ENCODE assay signal across 9 cellular contexts in genomic region chr2:173048901-173049661, GRCh38. TPM values are rescaled to one million over a fixed set of nuclear protein-coding genes. Genes with fewer than 3 reads are reported as not detected.
DNase-seq lines count a peak whose midpoint lies in the region; ATAC-seq, FAIRE-seq and TF ChIP-seq lines count a peak whose summit lies in the region.
"Had no signal": no experiment of that assay in that cellular context is flagged by ENCODE, and none has a peak within 500 bp of the region (broad histone marks: within the 10 kb centered on the region; RNA-seq: fewer than 3 reads in every experiment).

No MANE protein-coding gene starts in this region.

- H3K9ac ChIP-seq in astrocyte (ENCODE audit: low read length), result peak overlapping the region; percentile 46
- H3K9ac ChIP-seq in endodermal cell (ENCODE audit: extremely low read depth, low read length, poor library complexity, severe bottlenecking), result no peak overlapping the region

- H3K27ac Mint-ChIP-seq in astrocyte (ENCODE audit: unreplicated experiment) (peak overlapping the region; percentile 92), endodermal cell (no peak overlapping the region)

- H3K4me1 ChIP-seq in astrocyte (ENCODE audit: insufficient read depth, low read length) (peaks cover 18% of the 10 kb centered on the region), tibial nerve (peaks cover 0 to 20% (median 6%) of the 10 kb centered on the region in 4 donors), endodermal cell (ENCODE audit: control insufficient read depth, insufficient read depth, low read length) (peaks cover 5% of the 10 kb centered on the region)

- H3K9me3 Mint-ChIP-seq in astrocyte (ENCODE audit: unreplicated experiment), result no peaks in the 10 kb centered on the region
- H3K9me3 Mint-ChIP-seq in endodermal cell, result no peaks in the 10 kb centered on the region

- no peaks in the 10 kb centered on the region for H3K27me3 ChIP-seq in astrocyte (ENCODE audit: insufficient read depth, low read length)
- no peaks in the 10 kb centered on the region for H3K27me3 ChIP-seq in tibial nerve
- no peaks in the 10 kb centered on the region for H3K27me3 ChIP-seq in endodermal cell (ENCODE audit: control insufficient read depth, insufficient read depth, low read length, poor library complexity, severe bottlenecking)

- H3K4me1 Mint-ChIP-seq in astrocyte (ENCODE audit: low read depth, unreplicated experiment), result peaks cover 55% of the 10 kb centered on the region
- peaks cover 52% of the 10 kb centered on the region for H3K4me1 Mint-ChIP-seq in endodermal cell

- no peak overlapping the region for H2AFZ ChIP-seq in astrocyte (ENCODE audit: low read depth, low read length)

- no peak overlapping the region for H3K4me3 ChIP-seq in astrocyte (ENCODE audit: insufficient read depth, low read depth, low read length)
- H3K4me3 ChIP-seq in lower leg skin (ENCODE audit: low read depth, poor library complexity, severe bottlenecking), result no peak overlapping the region
- H3K4me3 ChIP-seq in tibial nerve, result no peak overlapping the region
- no peak overlapping the region for H3K4me3 ChIP-seq in endodermal cell (ENCODE audit: low read length)

- TF ChIP-seq CTCF in astrocyte (IDR thresholded peaks at IDR 0.05; ENCODE audit: insufficient read depth, low read depth, low read length) (no peak), lower leg skin (IDR thresholded peaks at IDR 0.05) (no peak), tibial nerve (IDR thresholded peaks at IDR 0.05) (no peak), endodermal cell (conservative IDR thresholded peaks at IDR 0.05) (no peak)

- no peaks in the 10 kb centered on the region for H3K79me2 ChIP-seq in astrocyte (ENCODE audit: insufficient read depth, low read length)

- H3K4me3 Mint-ChIP-seq in astrocyte (ENCODE audit: unreplicated experiment) (no peak overlapping the region), endodermal cell (no peak overlapping the region)

- H3K36me3 ChIP-seq in astrocyte (ENCODE audit: insufficient read depth, low read length) (no peaks in the 10 kb centered on the region), tibial nerve (no peaks in the 10 kb centered on the region), endodermal cell (ENCODE audit: control insufficient read depth, insufficient read depth, low read length) (no peaks in the 10 kb centered on the region)

- H3K9me3 ChIP-seq in astrocyte (ENCODE audit: insufficient read depth, low read depth, low read length), result no peaks in the 10 kb centered on the region
- H3K9me3 ChIP-seq in tibial nerve, result no peaks in the 10 kb centered on the region
- H3K9me3 ChIP-seq in endodermal cell (ENCODE audit: control insufficient read depth, low read length), result no peaks in the 10 kb centered on the region

- peak overlapping the region; percentile 50 for H3K4me2 ChIP-seq in astrocyte (ENCODE audit: low read length)

- H4K20me1 ChIP-seq in astrocyte (ENCODE audit: insufficient read depth, low read length), result no peaks in the 10 kb centered on the region

- WGBS in lower leg skin, 2 donors, result 10 to 11% methylated on average over 4 of the region's 4 CpGs
- WGBS in tibial nerve, 2 donors, result 24 to 27% methylated on average over 4 of the region's 4 CpGs
- WGBS in endodermal cell (ENCODE audit: insufficient coverage in 1 of 2, insufficient read length in 1 of 2), 2 experiments, result 75 to 93% methylated on average over 1 to 4 of the region's 4 CpGs

- peak; percentile 59 for ATAC-seq in HG02763 (IDR thresholded peaks at IDR 0.05; ENCODE audit: unreplicated experiment)

- H3K27me3 Mint-ChIP-seq in astrocyte (ENCODE audit: low read depth, unreplicated experiment), result no peaks in the 10 kb centered on the region
- no peaks in the 10 kb centered on the region for H3K27me3 Mint-ChIP-seq in endodermal cell (ENCODE audit: insufficient read depth)

- H3K27ac ChIP-seq in astrocyte (ENCODE audit: low read depth, low read length) (peak overlapping the region; percentile 72), tibial nerve (peak overlapping the region in 3 of 4 donors; percentile 30 to 74 (median 35)), endodermal cell (ENCODE audit: low read depth, low read length) (no peak overlapping the region)

- TF ChIP-seq EP300 in tibial nerve (IDR thresholded peaks at IDR 0.05), result peak in 1 of 2 donors; percentile 81

- H3K36me3 Mint-ChIP-seq in astrocyte (ENCODE audit: low read depth, unreplicated experiment), result no peaks in the 10 kb centered on the region
- no peaks in the 10 kb centered on the region for H3K36me3 Mint-ChIP-seq in endodermal cell (ENCODE audit: low read depth)

- peak; percentile 47 to 62 for DNase-seq in activated CD4-positive, alpha-beta T cell treated with anti-CD3 and anti-CD28 coated beads, Interleukin-2, amount 50 U/mL, for 48 hours
- no peak for DNase-seq in activated CD4-positive, alpha-beta T cell treated with anti-CD3 and anti-CD28 coated beads, Interleukin-2, amount 50 U/mL, for 1 hour
- DNase-seq in NCI-H446 (lab: John Stamatoyannopoulos, UW), result peak; percentile 92 to 97
- peak; percentile 99 for DNase-seq in astrocyte (ENCODE audit: low read depth)
- DNase-seq in lower leg skin (ENCODE audit: low spot score in 2 of 2), result peak; percentile 84 to 92
- DNase-seq in tibial nerve (ENCODE audit: low spot score in 2 of 2), result peak; percentile 68 to 88
- DNase-seq in endodermal cell, result no peak
- DNase-seq: DND-41 had no signal

- intact Hi-C loops in lower leg skin (cut with DNase I; ENCODE audit: low total_unique reads), result no loop called here

- FAIRE-seq in astrocyte (lab: Jason Lieb, UNC), result peak; percentile 49

- TF ChIP-seq POLR2A in lower leg skin (IDR thresholded peaks at IDR 0.05) (no peak), tibial nerve (IDR thresholded peaks at IDR 0.05) (no peak)

RNA-seq across cellular contexts. Expression of gene MAP3K20, which starts 26.6 kb away (rescaled TPM):
- total RNA-seq in astrocyte (41.2 and 42.4 TPM in 2 replicates), lower leg skin (10 to 100 TPM; 30.9 to 40.3 (median 37.3) TPM), tibial nerve (10 to 100 TPM; 21.9 to 32.6 (median 23.2) TPM), endodermal cell (10 to 100 TPM; 29.4 to 29.9 TPM)
- polyA plus RNA-seq in endodermal cell (2013, experiment 1 of 2), result 13.5 TPM
- 14.0 TPM for polyA plus RNA-seq in endodermal cell (2013, experiment 2 of 2)

Comparison
In these comparisons a context has a peak if more than half of its experiments do, and no peak if none do; other contexts are left out.
1. DNase-seq: peak in activated CD4-positive, alpha-beta T cell treated with anti-CD3 and anti-CD28 coated beads, Interleukin-2, amount 50 U/mL, for 48 hours (2 of 2), NCI-H446 (2 of 2), astrocyte (single experiment), lower leg skin (2 of 2) and tibial nerve (2 of 2); none in activated CD4-positive, alpha-beta T cell treated with anti-CD3 and anti-CD28 coated beads, Interleukin-2, amount 50 U/mL, for 1 hour (single experiment) and endodermal cell (single experiment).